Comparison of ENCODE assay signal across 12 cellular contexts in genomic region chr21:37159053-37159776, GRCh38.
DNase-seq lines count a peak whose midpoint lies in the region; ATAC-seq and TF ChIP-seq lines count a peak whose summit lies in the region.
"Had no signal": no experiment of that assay in that cellular context is flagged by ENCODE, and none has a peak within 500 bp of the region (broad histone marks: within the 10 kb centered on the region; RNA-seq: fewer than 3 reads in every experiment).

No MANE protein-coding gene starts in this region.

- no peaks in the 10 kb centered on the region for H3K9me3 Mint-ChIP-seq in activated CD4-positive, alpha-beta T cell treated with anti-CD3 and anti-CD28 coated beads, Interleukin-2, amount 10 ng/mL, durations not matched to agents 24 days and 14 days
- no peaks in the 10 kb centered on the region for H3K9me3 Mint-ChIP-seq in activated CD4-positive, alpha-beta memory T cell treated with anti-CD3 and anti-CD28 coated beads, Interleukin-2, amount 10 ng/mL, durations not matched to agents 7 days and 5 days

- intact Hi-C loops in activated CD4-positive, alpha-beta T cell treated with anti-CD3 and anti-CD28 coated beads, Interleukin-2, amount 10 ng/mL, durations not matched to agents 24 days and 14 days (cut with micrococcal nuclease) = no loop called here
- intact Hi-C loops in head of caudate nucleus (cut with DNase I) = no loop called here

- H3K27me3 Mint-ChIP-seq in activated CD4-positive, alpha-beta T cell treated with anti-CD3 and anti-CD28 coated beads, Interleukin-2, amount 10 ng/mL, durations not matched to agents 24 days and 14 days = no peaks in the 10 kb centered on the region
- H3K27me3 Mint-ChIP-seq in activated CD4-positive, alpha-beta memory T cell treated with anti-CD3 and anti-CD28 coated beads, Interleukin-2, amount 10 ng/mL, durations not matched to agents 7 days and 5 days = no peaks in the 10 kb centered on the region

- peaks cover 8% of the 10 kb centered on the region for H3K4me1 Mint-ChIP-seq in activated CD4-positive, alpha-beta T cell treated with anti-CD3 and anti-CD28 coated beads, Interleukin-2, amount 10 ng/mL, durations not matched to agents 24 days and 14 days
- peaks cover 20% of the 10 kb centered on the region for H3K4me1 Mint-ChIP-seq in activated CD4-positive, alpha-beta memory T cell treated with anti-CD3 and anti-CD28 coated beads, Interleukin-2, amount 10 ng/mL, durations not matched to agents 7 days and 5 days

- no peak for TF ChIP-seq CTCF in GM20000 (IDR thresholded peaks at IDR 0.05; ENCODE audit: extremely low read depth, missing control alignments)

- no peak overlapping the region for H3K4me3 Mint-ChIP-seq in activated CD4-positive, alpha-beta T cell treated with anti-CD3 and anti-CD28 coated beads, Interleukin-2, amount 10 ng/mL, durations not matched to agents 24 days and 14 days
- H3K4me3 Mint-ChIP-seq in activated CD4-positive, alpha-beta memory T cell treated with anti-CD3 and anti-CD28 coated beads, Interleukin-2, amount 10 ng/mL, durations not matched to agents 7 days and 5 days = no peak overlapping the region

- peak overlapping the region; percentile 55 for H3K27ac Mint-ChIP-seq in activated CD4-positive, alpha-beta T cell treated with anti-CD3 and anti-CD28 coated beads, Interleukin-2, amount 10 ng/mL, durations not matched to agents 24 days and 14 days
- peak overlapping the region; percentile 69 for H3K27ac Mint-ChIP-seq in activated CD4-positive, alpha-beta memory T cell treated with anti-CD3 and anti-CD28 coated beads, Interleukin-2, amount 10 ng/mL, durations not matched to agents 7 days and 5 days

- ATAC-seq in GM19397 (IDR thresholded peaks at IDR 0.05; ENCODE audit: unreplicated experiment) = no peak
- ATAC-seq: left lung, psoas muscle had no signal

- CTCF ChIA-PET in activated CD4-positive, alpha-beta memory T cell treated with anti-CD3 and anti-CD28 coated beads, Interleukin-2, amount 10 ng/mL, durations not matched to agents 7 days and 5 days (lab: Charles Lee) = no interaction called here

- POLR2A ChIA-PET in activated CD4-positive, alpha-beta memory T cell treated with anti-CD3 and anti-CD28 coated beads, Interleukin-2, amount 10 ng/mL, durations not matched to agents 7 days and 5 days (lab: Charles Lee) = no interaction called here

- H3K36me3 Mint-ChIP-seq in activated CD4-positive, alpha-beta T cell treated with anti-CD3 and anti-CD28 coated beads, Interleukin-2, amount 10 ng/mL, durations not matched to agents 24 days and 14 days (ENCODE audit: low read depth) = peaks cover 52% of the 10 kb centered on the region
- H3K36me3 Mint-ChIP-seq in activated CD4-positive, alpha-beta memory T cell treated with anti-CD3 and anti-CD28 coated beads, Interleukin-2, amount 10 ng/mL, durations not matched to agents 7 days and 5 days (ENCODE audit: low read depth) = peaks cover 46% of the 10 kb centered on the region

- DNase-seq in activated CD4-positive, alpha-beta T cell treated with anti-CD3 and anti-CD28 coated beads, Interleukin-2, amount 10 ng/mL, durations not matched to agents 24 days and 14 days = peak; percentile 63
- DNase-seq in activated CD4-positive, alpha-beta T cell treated with anti-CD3 and anti-CD28 coated beads for 4 hours = no peak
- DNase-seq in GM20000 (ENCODE audit: low spot score) (peak; percentile 43), head of caudate nucleus (no peak), T-helper 9 cell (no peak)
- peak; percentile 26 for DNase-seq in activated CD4-positive, alpha-beta memory T cell treated with anti-CD3 and anti-CD28 coated beads, Interleukin-2, amount 10 ng/mL, durations not matched to agents 7 days and 5 days
- DNase-seq in stimulated activated CD8-positive, alpha-beta memory T cell treated with anti-CD3 and anti-CD28 coated beads, Interleukin-15, amount 100 ng/mL, for 48 hours (ENCODE audit: low read depth in 2 of 2) = peak; percentile 18 to 26
- DNase-seq: cerebellar nuclear complex, left lung, NCI-H510A, psoas muscle had no signal

Comparison
In these comparisons a context has a peak if more than half of its experiments do, and no peak if none do; other contexts are left out.
1. DNase-seq: peak in activated CD4-positive, alpha-beta T cell treated with anti-CD3 and anti-CD28 coated beads, Interleukin-2, amount 10 ng/mL, durations not matched to agents 24 days and 14 days (single experiment), GM20000 (single experiment), activated CD4-positive, alpha-beta memory T cell treated with anti-CD3 and anti-CD28 coated beads, Interleukin-2, amount 10 ng/mL, durations not matched to agents 7 days and 5 days (single experiment) and stimulated activated CD8-positive, alpha-beta memory T cell treated with anti-CD3 and anti-CD28 coated beads, Interleukin-15, amount 100 ng/mL, for 48 hours (2 of 2); none in activated CD4-positive, alpha-beta T cell treated with anti-CD3 and anti-CD28 coated beads for 4 hours (0 of 2), head of caudate nucleus (0 of 42) and T-helper 9 cell (single experiment).